In genomic region chr9:137762414-137763061, GRCh38 we compare ENCODE assay signal across 9 cellular contexts.
DNase-seq lines count a peak whose midpoint lies in the region; ATAC-seq, FAIRE-seq and TF ChIP-seq lines count a peak whose summit lies in the region.
"Had no signal": no experiment of that assay in that cellular context is flagged by ENCODE, and none has a peak within 500 bp of the region (broad histone marks: within the 10 kb centered on the region; RNA-seq: fewer than 3 reads in every experiment).

No MANE protein-coding gene starts in this region.

- H3K4me1 Mint-ChIP-seq in glutamatergic neuron (ENCODE audit: low read depth, unreplicated experiment) (peaks cover 12% of the 10 kb centered on the region), immature natural killer cell (peaks cover 16 to 37% of the 10 kb centered on the region in 2 donors)

- H3K9me3 Mint-ChIP-seq in glutamatergic neuron (ENCODE audit: unreplicated experiment) (peaks cover 5% of the 10 kb centered on the region), immature natural killer cell (no peaks in the 10 kb centered on the region)

- H3K27ac ChIP-seq in effector memory CD4-positive, alpha-beta T cell (ENCODE audit: insufficient read depth, low read length, poor library complexity, severe bottlenecking) = no peak overlapping the region

- FAIRE-seq in GM12891 (lab: Jason Lieb, UNC) = peak; percentile 97

- H3K27me3 Mint-ChIP-seq in glutamatergic neuron (ENCODE audit: unreplicated experiment) (peaks cover 3% of the 10 kb centered on the region), immature natural killer cell (ENCODE audit: low read depth in 3 of 3) (peaks cover 0 to 12% (median 0%) of the 10 kb centered on the region in 3 donors)

- DNase-seq in GM12891 (ENCODE audit: insufficient read length, low spot score) (peak; percentile 64), glutamatergic neuron (no peak), immature natural killer cell (no peak), OCI-M2 (lab: John Stamatoyannopoulos, UW; ENCODE audit: unreplicated experiment) (no peak)
- no peak for DNase-seq in effector memory CD4-positive, alpha-beta T cell
- DNase-seq in stimulated activated CD4-positive, alpha-beta T cell treated with anti-CD3 and anti-CD28 coated beads, Interleukin-4, amount 100 ng/mL, for 24 hours = no peak
- DNase-seq: effector CD8-positive, alpha-beta T cell had no signal

- no peak overlapping the region for H3K4me3 Mint-ChIP-seq in glutamatergic neuron (ENCODE audit: unreplicated experiment)
- no peak overlapping the region for H3K4me3 Mint-ChIP-seq in immature natural killer cell

- H3K36me3 Mint-ChIP-seq in glutamatergic neuron (ENCODE audit: unreplicated experiment) (peaks cover 16% of the 10 kb centered on the region), immature natural killer cell (peaks cover 12 to 48% (median 21%) of the 10 kb centered on the region in 3 donors)

- peaks cover 3% of the 10 kb centered on the region for H3K4me1 ChIP-seq in effector memory CD4-positive, alpha-beta T cell (ENCODE audit: control insufficient read depth, insufficient read depth, low read length, poor library complexity, severe bottlenecking)

- H3K27me3 ChIP-seq in effector memory CD4-positive, alpha-beta T cell (replicated peaks; ENCODE audit: control insufficient read depth, insufficient read depth, low read length, poor library complexity, severe bottlenecking) = no peaks in the 10 kb centered on the region

- peak overlapping the region; percentile 59 for H3K27ac Mint-ChIP-seq in glutamatergic neuron (ENCODE audit: unreplicated experiment)
- peak overlapping the region in 3 of 6 donors; percentile 14 to 45 (median 40) for H3K27ac Mint-ChIP-seq in immature natural killer cell

- no peaks in the 10 kb centered on the region for H3K9me3 ChIP-seq in effector memory CD4-positive, alpha-beta T cell (ENCODE audit: control insufficient read depth, low read length)

- ATAC-seq in GM19452 (IDR thresholded peaks at IDR 0.05; ENCODE audit: unreplicated experiment) = peak; percentile 75
- ATAC-seq in HG03342 (IDR thresholded peaks at IDR 0.05; ENCODE audit: unreplicated experiment) = peak; percentile 50

- peak; percentile 42; the same call in 1 of the 2 replicates for TF ChIP-seq POLR2A in GM12891 (IDR thresholded peaks at IDR 0.05; ENCODE audit: low read depth, low read length)

- TF ChIP-seq CTCF in glutamatergic neuron (IDR thresholded peaks at IDR 0.05; ENCODE audit: partially characterized antibody, unreplicated experiment) = no peak

- peaks cover 42% of the 10 kb centered on the region for H3K36me3 ChIP-seq in effector memory CD4-positive, alpha-beta T cell (ENCODE audit: control insufficient read depth, insufficient read depth, low read length)

- no peak overlapping the region for H3K4me3 ChIP-seq in effector memory CD4-positive, alpha-beta T cell (ENCODE audit: insufficient read depth, low read depth, low read length, poor library complexity, severe bottlenecking)

TF ChIP-seq in GM12891, 5 proteins besides CTCF, POLR2A, EP300 and RAD21:
- 0 out of 2 replicates have a peak, but pooled peaks have one; percentile 9 for TF ChIP-seq TAF1 (IDR thresholded peaks at IDR 0.05; ENCODE audit: low read depth, low read length)
- peak; percentile 62; the same call in 1 of the 2 replicates for TF ChIP-seq POU2F2 (IDR thresholded peaks at IDR 0.05; ENCODE audit: low read depth, low read length)
- TF ChIP-seq SPI1 (IDR thresholded peaks at IDR 0.05; ENCODE audit: low read depth, low read length) = peak; percentile 57
- no peak for TF ChIP-seq POLR2AphosphoS5 (IDR thresholded peaks at IDR 0.05; ENCODE audit: low read depth, low read length)
TF ChIP-seq in GM12891: peak in this region for 3.
